Comparison of ENCODE assay signal across 8 cellular contexts in the genomic region with DNA sequence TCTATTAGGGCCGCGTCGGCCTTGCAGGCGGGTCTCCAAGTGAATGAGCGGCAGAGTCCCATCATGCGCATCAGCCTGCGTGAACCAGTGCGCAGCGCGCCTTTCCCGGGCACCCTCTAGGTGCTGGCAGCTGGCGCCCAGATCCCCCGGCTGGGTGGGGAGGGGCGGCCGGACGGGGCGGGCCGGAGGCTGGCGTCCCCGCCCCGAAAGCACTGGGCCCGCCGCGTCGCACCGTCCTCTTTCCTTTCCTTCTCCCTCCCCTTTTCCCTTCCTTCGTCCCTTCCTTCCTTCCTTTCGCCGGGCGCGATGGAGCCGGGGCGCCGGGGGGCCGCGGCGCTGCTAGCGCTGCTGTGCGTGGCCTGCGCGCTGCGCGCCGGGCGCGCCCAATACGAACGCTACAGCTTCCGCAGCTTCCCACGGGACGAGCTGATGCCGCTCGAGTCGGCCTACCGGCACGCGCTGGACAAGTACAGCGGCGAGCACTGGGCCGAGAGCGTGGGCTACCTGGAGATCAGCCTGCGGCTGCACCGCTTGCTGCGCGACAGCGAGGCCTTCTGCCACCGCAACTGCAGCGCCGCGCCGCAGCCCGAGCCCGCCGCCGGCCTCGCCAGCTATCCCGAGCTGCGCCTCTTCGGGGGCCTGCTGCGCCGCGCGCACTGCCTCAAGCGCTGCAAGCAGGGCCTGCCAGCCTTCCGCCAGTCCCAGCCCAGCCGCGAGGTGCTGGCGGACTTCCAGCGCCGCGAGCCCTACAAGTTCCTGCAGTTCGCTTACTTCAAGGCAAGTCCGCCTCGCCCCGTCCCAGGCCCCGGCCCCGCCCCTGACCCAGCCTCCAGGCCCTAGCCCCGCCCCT. TPM values are rescaled to one million over a fixed set of nuclear protein-coding genes. Genes with fewer than 3 reads are reported as not detected.
DNase-seq lines count a peak whose midpoint lies in the region; ATAC-seq, FAIRE-seq and TF ChIP-seq lines count a peak whose summit lies in the region.

A gene (plus strand): TSS at position 243 of the 850 bp plus-strand sequence. CDS start 64 bp downstream, at position 307.

- H3K23me2 ChIP-seq in H1 (ENCODE audit: low read depth, low read length) = peaks cover 10% of the 10 kb centered on the region

- no peak for TF ChIP-seq EP300 in H1 (IDR thresholded peaks at IDR 0.05; ENCODE audit: borderline replicate concordance in 1 of 2, low read depth in 2 of 2, low read length in 2 of 2)

- peak within 1 kb of the TSS; percentile 89 for H3K27ac Mint-ChIP-seq in CD8-positive, alpha-beta T cell

- H4K5ac ChIP-seq in H1 (ENCODE audit: insufficient read length, low read depth, low read length) (peak within 1 kb of the TSS; percentile 89), mesendoderm (ENCODE audit: low read length) (peak within 1 kb of the TSS; percentile 75)

- H3K4me3 ChIP-seq in CD8-positive, alpha-beta T cell (ENCODE audit: low read depth, low read length) = peak within 1 kb of the TSS; percentile 80
- H3K4me3 ChIP-seq in H1 (ENCODE audit: extremely low read depth in 1 of 4, insufficient read depth in 2 of 4, low read depth in 3 of 4, low read length in 4 of 4) (peak within 1 kb of the TSS; percentile 66 to 98 (median 70)), mesendoderm (ENCODE audit: low read length) (peak within 1 kb of the TSS; percentile 77)

- H2AK5ac ChIP-seq in H1 (ENCODE audit: low read depth, low read length) (no peak within 1 kb of the TSS), mesendoderm (ENCODE audit: low read length) (no peak within 1 kb of the TSS)

- intact Hi-C loops in CD8-positive, alpha-beta T cell (cut with DNase I, micrococcal nuclease) = loop anchor here (1.0 to 5.0 kb wide), 4 partner anchors 17 to 427 kb away; a partner anchor contains a TSS

- POLR2A ChIA-PET in CD8-positive, alpha-beta T cell (lab: Charles Lee) = interaction anchor here (0.7 to 1.8 kb wide), 3 partner anchors 9 to 327 kb away, joined by 3 to 6 read pairs (median 3); a partner anchor contains a TSS
- POLR2A ChIA-PET in H1 (lab: Charles Lee; ENCODE audit: partially characterized antibody) = interaction anchor here (0.9 to 1.0 kb wide), 2 partner anchors 16 to 39 kb away, joined by 4 to 6 read pairs; no protein-coding TSS in a partner anchor

- no peak for TF ChIP-seq CTCF in CD8-positive, alpha-beta T cell (IDR thresholded peaks at IDR 0.05)
- TF ChIP-seq CTCF in H1 (IDR thresholded peaks at IDR 0.05; ENCODE audit: control extremely low read depth in 1 of 3, insufficient read depth in 1 of 3, low read depth in 1 of 3, low read length in 3 of 3) = no peak

- no peaks in the 10 kb centered on the region for H3K9me3 ChIP-seq in CD8-positive, alpha-beta T cell (ENCODE audit: low read length)
- peaks cover 0 to 3% of the 10 kb centered on the region in 2 experiments; a peak in 1 of 4 replicates for H3K9me3 ChIP-seq in H1 (ENCODE audit: insufficient read depth in 2 of 2, low read depth in 1 of 2, low read length in 1 of 2)

- FAIRE-seq in H1 (lab: Jason Lieb, UNC) = no peak

- H3K27me3 ChIP-seq in CD8-positive, alpha-beta T cell (ENCODE audit: insufficient read depth, low read length) = no peaks in the 10 kb centered on the region
- no peaks in the 10 kb centered on the region for H3K27me3 ChIP-seq in H1 (replicated peaks in 1 of 4; ENCODE audit: control insufficient read depth in 3 of 4, extremely low read depth in 1 of 4, insufficient read depth in 3 of 4, low read length in 3 of 4)
- no peaks in the 10 kb centered on the region for H3K27me3 ChIP-seq in mesendoderm (ENCODE audit: insufficient read depth, low read length, poor library complexity)

- TF ChIP-seq RAD21 in H1 (IDR thresholded peaks at IDR 0.05 in 1 of 2, conservative IDR thresholded peaks at IDR 0.05 in 1 of 2; ENCODE audit: low read depth in 2 of 2, low read length in 2 of 2) = no peak

- WGBS in H1 (ENCODE audit: extremely low coverage in 1 of 2, insufficient coverage in 1 of 2, insufficient read length in 1 of 2, insufficient replicate concordance in 2 of 2, low coverage in 1 of 2, low lambda C conversion rate in 2 of 2, missing lambda C conversion rate in 1 of 2), 2 experiments = 1% methylated on average over 74 of the region's 98 CpGs; no CpG with 5 or more reads in 1 of the 2 experiments
- no CpG with 5 or more reads among the region's 98 CpGs for WGBS in mesendoderm (ENCODE audit: extremely low coverage, insufficient coverage, low lambda C conversion rate)

- peaks cover 7% of the 10 kb centered on the region for H3K4me1 ChIP-seq in CD8-positive, alpha-beta T cell (ENCODE audit: insufficient read depth, low read length)
- H3K4me1 ChIP-seq in H1 (replicated peaks in 1 of 4; ENCODE audit: control insufficient read depth in 3 of 4, insufficient read depth in 4 of 4, low read length in 3 of 4) (peaks cover 0 to 5% (median 3%) of the 10 kb centered on the region in 4 experiments; a peak in 5 of 7 replicates), mesendoderm (ENCODE audit: control insufficient read depth, low read depth, low read length) (peaks cover 2% of the 10 kb centered on the region)

- H3K9ac ChIP-seq in H1 (replicated peaks in 1 of 4; ENCODE audit: extremely low read depth in 1 of 4, low read depth in 3 of 4, low read length in 3 of 4) (peak within 1 kb of the TSS; percentile 46 to 65 (median 61); a peak in 6 of 7 replicates), mesendoderm (ENCODE audit: low read length) (peak within 1 kb of the TSS; percentile 90)

- ATAC-seq in CD8-positive, alpha-beta T cell = peak; percentile 87
- ATAC-seq in GM19395 (IDR thresholded peaks at IDR 0.05; ENCODE audit: unreplicated experiment) = peak; percentile 79
- ATAC-seq in HG03558 (IDR thresholded peaks at IDR 0.05; ENCODE audit: extremely low read depth, unreplicated experiment) = peak; percentile 48

- H3K4me1 Mint-ChIP-seq in CD8-positive, alpha-beta T cell (ENCODE audit: low read depth) = peaks cover 36% of the 10 kb centered on the region

- H3K4ac ChIP-seq in H1 (replicated peaks; ENCODE audit: insufficient read length, low read depth, low read length) = peak within 1 kb of the TSS; percentile 72
- no peak within 1 kb of the TSS for H3K4ac ChIP-seq in mesendoderm (ENCODE audit: low read depth, low read length)

- H2BK15ac ChIP-seq in H1 (ENCODE audit: low read length) (peak within 1 kb of the TSS; percentile 92; the same call in 1 of the 2 replicates), mesendoderm (replicated peaks; ENCODE audit: low read depth) (no peak within 1 kb of the TSS)

- peak in 1 of 2 experiments; percentile 66; a peak in 2 of 3 replicates for TF ChIP-seq POLR2A in H1 (IDR thresholded peaks at IDR 0.05; ENCODE audit: control extremely low read depth in 1 of 2, low read depth in 2 of 2, low read length in 2 of 2)

- H3K79me1 ChIP-seq in H1 (ENCODE audit: low read depth, low read length) (peaks cover 5% of the 10 kb centered on the region; the same call in 1 of the 2 replicates), mesendoderm (ENCODE audit: low read length) (no peaks in the 10 kb centered on the region)

- no peak within 1 kb of the TSS for H3K56ac ChIP-seq in H1 (replicated peaks; ENCODE audit: insufficient read length, low read depth, low read length)
- peak within 1 kb of the TSS; percentile 97 for H3K56ac ChIP-seq in mesendoderm (ENCODE audit: low read length)

- H2BK5ac ChIP-seq in H1 (ENCODE audit: low read depth, low read length) (no peak within 1 kb of the TSS; the same call in 1 of the 2 replicates), mesendoderm (ENCODE audit: low read length) (peak within 1 kb of the TSS; percentile 29)

- H2BK20ac ChIP-seq in H1 (ENCODE audit: low read length) = no peak within 1 kb of the TSS

- H3K36me3 ChIP-seq in CD8-positive, alpha-beta T cell (ENCODE audit: insufficient read depth, low read length) = no peaks in the 10 kb centered on the region
- no peaks in the 10 kb centered on the region; a peak in 1 of 8 replicates for H3K36me3 ChIP-seq in H1 (ENCODE audit: control insufficient read depth in 2 of 4, insufficient read depth in 4 of 4, low read length in 3 of 4)
- H3K36me3 ChIP-seq in mesendoderm (ENCODE audit: control insufficient read depth, insufficient read depth, low read length) = no peaks in the 10 kb centered on the region

- H3K18ac ChIP-seq in H1 (ENCODE audit: extremely low read depth, low read length) (peak within 1 kb of the TSS; percentile 95), mesendoderm (ENCODE audit: low read length) (peak within 1 kb of the TSS; percentile 33)

- H3K4me2 ChIP-seq in H1 (ENCODE audit: insufficient read depth in 1 of 2, low read depth in 2 of 2, low read length in 2 of 2) = peak within 1 kb of the TSS; percentile 69 to 89
- H3K4me2 ChIP-seq in mesendoderm (ENCODE audit: low read length) = peak within 1 kb of the TSS; percentile 66

- no peaks in the 10 kb centered on the region for H3K36me3 Mint-ChIP-seq in CD8-positive, alpha-beta T cell

- peak within 1 kb of the TSS; percentile 90; the same call in 1 of the 2 replicates for H2BK12ac ChIP-seq in H1 (ENCODE audit: low read depth, low read length)

- no peak within 1 kb of the TSS for H3K23ac ChIP-seq in H1 (ENCODE audit: insufficient read length)
- peak within 1 kb of the TSS; percentile 72 for H3K23ac ChIP-seq in mesendoderm (ENCODE audit: low read length)

- H4K8ac ChIP-seq in H1 (ENCODE audit: extremely low read depth, insufficient read depth, low read length) (peak within 1 kb of the TSS; percentile 92), mesendoderm (ENCODE audit: low read depth, low read length) (peak within 1 kb of the TSS; percentile 65)

- H3K27me3 Mint-ChIP-seq in CD8-positive, alpha-beta T cell (ENCODE audit: low read depth) = no peaks in the 10 kb centered on the region

- peak within 1 kb of the TSS; percentile 52 for H4K91ac ChIP-seq in H1 (replicated peaks; ENCODE audit: insufficient read length, low read length)

- peak within 1 kb of the TSS; percentile 80 for H3K27ac ChIP-seq in CD8-positive, alpha-beta T cell (ENCODE audit: low read depth, low read length)
- H3K27ac ChIP-seq in H1 (ENCODE audit: low read depth, low read length) (no peak within 1 kb of the TSS), mesendoderm (ENCODE audit: low read depth, low read length) (peak within 1 kb of the TSS; percentile 59)

- peaks cover 0 to 4% of the 10 kb centered on the region in 2 experiments; a peak in 2 of 4 replicates for H3K79me2 ChIP-seq in H1 (ENCODE audit: control insufficient read depth in 1 of 2, insufficient read depth in 2 of 2, low read length in 2 of 2)
- H3K79me2 ChIP-seq in mesendoderm (ENCODE audit: control insufficient read depth, insufficient read depth, low read length) = no peaks in the 10 kb centered on the region

- H2BK120ac ChIP-seq in H1 (replicated peaks; ENCODE audit: low read depth, low read length) = no peak within 1 kb of the TSS
- H2BK120ac ChIP-seq in mesendoderm (ENCODE audit: low read depth, low read length) = no peak within 1 kb of the TSS

- CTCF ChIA-PET in CD8-positive, alpha-beta T cell (lab: Charles Lee) = interaction anchor here (0.7 to 1.6 kb wide), 4 partner anchors 17 to 328 kb away, joined by 3 to 5 read pairs (median 3); no protein-coding TSS in a partner anchor
- CTCF ChIA-PET in H1 (lab: Charles Lee; ENCODE audit: partially characterized antibody) = interaction anchor here (0.6 to 1.5 kb wide), 2 partner anchors 14 to 1348 kb away, joined by 4 to 5 read pairs; no protein-coding TSS in a partner anchor

- H3K14ac ChIP-seq in H1 (ENCODE audit: insufficient read length) = no peak within 1 kb of the TSS

- H4K20me1 ChIP-seq in H1 (replicated peaks in 1 of 2; ENCODE audit: control insufficient read depth in 1 of 2, insufficient read depth in 2 of 2, low read length in 2 of 2) = peaks cover 3 to 5% of the 10 kb centered on the region in 2 experiments

- no peaks in the 10 kb centered on the region for H3K9me3 Mint-ChIP-seq in CD8-positive, alpha-beta T cell

- peak; percentile 70 to 95 (median 86) for DNase-seq in CD8-positive, alpha-beta T cell
- peak; percentile 89 for DNase-seq in NOMO-1 treated with dmso at 0.1 percent for 144 hours (lab: John Stamatoyannopoulos, UW; ENCODE audit: unreplicated experiment)
- DNase-seq in activated CD8-positive, alpha-beta memory T cell treated with anti-CD3 and anti-CD28 coated beads for 48 hours (ENCODE audit: low read depth in 2 of 3, low spot score in 2 of 3) = peak; percentile 70 to 87 (median 76)
- peak; percentile 82 to 96 for DNase-seq in H1 (ENCODE audit: low read depth in 1 of 2, low spot score in 2 of 2)
- peak; percentile 97 for DNase-seq in mesendoderm
- peak; percentile 78 for DNase-seq in stimulated activated CD8-positive, alpha-beta memory T cell treated with anti-CD3 and anti-CD28 coated beads, Interleukin-12 subunit alpha, Interleukin-12 subunit beta, amount 100 ng/mL, for 4 hours (ENCODE audit: low read depth)

- peak within 1 kb of the TSS; percentile 91 for H3K4me3 Mint-ChIP-seq in CD8-positive, alpha-beta T cell

- peak within 1 kb of the TSS; percentile 80; the same call in 1 of the 2 replicates for H2AFZ ChIP-seq in H1 (ENCODE audit: low read length)

RNA-seq across cellular contexts. Expression of the gene that starts here (rescaled TPM):
- total RNA-seq in CD8-positive, alpha-beta T cell = 10 to 100 TPM; 21.7 to 23.5 TPM
- 157 and 159 TPM in 2 replicates for total RNA-seq in H1 (2021; fragmentation: NEBNext Ultra II Directional; extraction: Animal tissue kit (Norgen Biotek cat#: 25700))
- 168 and 188 TPM in 2 replicates for polyA plus RNA-seq in H1 (2011; rRNA removed)
- polyA plus RNA-seq in H1 (2011; cell fraction: cytosol; rRNA removed) = 160 TPM
- polyA plus RNA-seq in H1 (2011; cell fraction: nucleus; rRNA removed) = 94.8 TPM
- polyA plus RNA-seq in H1 (2012, experiment 1 of 2) = 150 to 173 TPM (median 162 TPM) in 4 replicates
- polyA plus RNA-seq in H1 (2012, experiment 2 of 2) = 124 TPM
- 174 TPM for polyA plus RNA-seq in H1 (2013, experiment 1 of 2)
- 191 TPM for polyA plus RNA-seq in H1 (2013, experiment 2 of 2)
- 77.7 and 111 TPM in 2 replicates for polyA minus RNA-seq in H1 (2011; rRNA and poly(A)+ RNA removed)
- polyA minus RNA-seq in H1 (2011; cell fraction: cytosol; rRNA and poly(A)+ RNA removed) = 81.2 TPM
- polyA minus RNA-seq in H1 (2011; cell fraction: nucleus; rRNA and poly(A)+ RNA removed) = 50.9 TPM
- polyA plus RNA-seq in mesendoderm (2013, experiment 1 of 2) = 87.5 TPM
- polyA plus RNA-seq in mesendoderm (2013, experiment 2 of 2) = 87.2 TPM
